Comparison of ENCODE assay signal across 31 cellular contexts in genomic region chr20:34750484-34750883, GRCh38. TPM values are rescaled to one million over a fixed set of nuclear protein-coding genes. Genes with fewer than 3 reads are reported as not detected.
DNase-seq lines count a peak whose midpoint lies in the region; ATAC-seq and TF ChIP-seq lines count a peak whose summit lies in the region.
"Had no signal": no experiment of that assay in that cellular context is flagged by ENCODE, and none has a peak within 500 bp of the region (broad histone marks: within the 10 kb centered on the region; RNA-seq: fewer than 3 reads in every experiment).

No MANE protein-coding gene starts in this region.

- no peak overlapping the region for H3K23ac ChIP-seq in IMR-90 (ENCODE audit: low read depth, low read length)

- peaks cover 23% of the 10 kb centered on the region for H3K36me3 ChIP-seq in IMR-90 (ENCODE audit: control insufficient read depth, insufficient read depth, low read length)

- no peak overlapping the region for H2AK9ac ChIP-seq in IMR-90 (replicated peaks; ENCODE audit: low read depth, low read length, poor library complexity)

- H3K18ac ChIP-seq in IMR-90 (ENCODE audit: low read depth, low read length), result no peak overlapping the region

- no peak overlapping the region for H4K91ac ChIP-seq in IMR-90 (ENCODE audit: insufficient read depth, low read depth, low read length)

- H3K4me3 ChIP-seq in AG04450 (ENCODE audit: low read depth, low read length) (no peak overlapping the region), IMR-90 (ENCODE audit: insufficient read depth, low read depth, low read length) (no peak overlapping the region), fibroblast of villous mesenchyme (ENCODE audit: low read depth, low read length) (no peak overlapping the region)
- H3K4me3 ChIP-seq: A549; BLaER1; BLaER1 treated with 17β-estradiol and CSF1 and Interleukin-3, amounts not matched to agents 10 nM and 100 nM had no signal

- H3K79me1 ChIP-seq in IMR-90 (ENCODE audit: low read depth in 1 of 2, low read length in 2 of 2), result peaks cover 16 to 24% of the 10 kb centered on the region in 2 experiments; a peak in 3 of 4 replicates

- TF ChIP-seq RAD21 in IMR-90 (IDR thresholded peaks at IDR 0.05; ENCODE audit: low read length), result no peak

- CTCF ChIA-PET in AG04450 (lab: Charles Lee) (no interaction called here), IMR-90 (lab: Yijun Ruan, JAX) (no interaction called here)

- H3K9me3 ChIP-seq in AG04450 (ENCODE audit: control insufficient read depth, insufficient read depth, low read length) (no peaks in the 10 kb centered on the region), IMR-90 (ENCODE audit: control insufficient read depth, insufficient read depth, low read length) (no peaks in the 10 kb centered on the region)
- H3K9me3 ChIP-seq: A549; BE2C; BLaER1; BLaER1 treated with 17β-estradiol and CSF1 and Interleukin-3, amounts not matched to agents 10 nM and 100 nM; Caco-2 had no signal

- peaks cover 6% of the 10 kb centered on the region; the same call in 1 of the 2 replicates for H4K20me1 ChIP-seq in IMR-90 (ENCODE audit: insufficient read depth, low read length)

- peak overlapping the region; percentile 5; the same call in 1 of the 2 replicates for H2AK5ac ChIP-seq in IMR-90 (ENCODE audit: low read depth, low read length)

- H3K4ac ChIP-seq in IMR-90 (ENCODE audit: low read depth, low read length), result no peak overlapping the region

- no peak for TF ChIP-seq POLR2A in IMR-90 (IDR thresholded peaks at IDR 0.05; ENCODE audit: low read depth, low read length)

- no peak overlapping the region for H2AFZ ChIP-seq in IMR-90 (replicated peaks; ENCODE audit: low read length, poor library complexity)

- no peak overlapping the region for H3K9ac ChIP-seq in IMR-90 (ENCODE audit: low read depth, low read length)
- H3K9ac ChIP-seq: BLaER1; BLaER1 treated with 17β-estradiol and CSF1 and Interleukin-3, amounts not matched to agents 10 nM and 100 nM had no signal

- no peak overlapping the region for H2BK15ac ChIP-seq in IMR-90 (ENCODE audit: low read depth, low read length)

- POLR2A ChIA-PET in AG04450 (lab: Yijun Ruan, JAX) (interaction anchor here (0.6 kb wide), 2 partner anchors 459 to 1016 kb away, joined by 3 to 5 read pairs; no protein-coding TSS in a partner anchor), IMR-90 (lab: Charles Lee; ENCODE audit: unreplicated experiment) (no interaction called here)

- DNase-seq in AG04450 (ENCODE audit: low read depth, low spot score), result peak; percentile 15
- peak; percentile 71 for DNase-seq in IMR-90
- DNase-seq in fibroblast of villous mesenchyme (ENCODE audit: low read depth), result peak; percentile 49
- DNase-seq in activated CD4-positive, alpha-beta T cell treated with anti-CD3 and anti-CD28 coated beads, Interleukin-2, amount 50 U/mL, for 4 hours, result no peak
- no peak for DNase-seq in SKM-1 treated with dmso at 0.1 percent for 144 hours (lab: John Stamatoyannopoulos, UW; ENCODE audit: unreplicated experiment)
- DNase-seq: 8988T; ACHN; AML-193; BE2C; C1 segment of cervical spinal cord; Calu3; CD4-positive, alpha-beta memory T cell; CD4-positive, alpha-beta T cell; CD4-positive, CD25-positive, alpha-beta regulatory T cell; CD8-positive, alpha-beta memory T cell; CD8-positive, alpha-beta T cell; COR-L47; DMS 273 treated with DMSO at 0.1 percent for 48 hours; DMS153; DMS53; DMS79; DMS79 treated with DMSO at 0.1 percent for 48 hours; DND-41; EL had no signal

- no peak overlapping the region for H4K8ac ChIP-seq in IMR-90 (ENCODE audit: low read depth in 2 of 2, low read length in 2 of 2)

- peaks cover 9% of the 10 kb centered on the region for H3K9me1 ChIP-seq in IMR-90 (ENCODE audit: insufficient read depth, low read length)

- no peak overlapping the region for H3K4me2 ChIP-seq in IMR-90 (ENCODE audit: low read depth, low read length)
- H3K4me2 ChIP-seq: A549; BLaER1; BLaER1 treated with 17β-estradiol and CSF1 and Interleukin-3, amounts not matched to agents 10 nM and 100 nM had no signal

- H3K27me3 ChIP-seq in AG04450 (ENCODE audit: control insufficient read depth, insufficient read depth, low read length) (no peaks in the 10 kb centered on the region), IMR-90 (ENCODE audit: control insufficient read depth, insufficient read depth, low read length) (no peaks in the 10 kb centered on the region)
- H3K27me3 ChIP-seq: BE2C; BLaER1; BLaER1 treated with 17β-estradiol and CSF1 and Interleukin-3, amounts not matched to agents 10 nM and 100 nM had no signal

- no peak overlapping the region for H3K56ac ChIP-seq in IMR-90 (ENCODE audit: extremely low read depth, insufficient read depth, low read length)

- H3K4me1 ChIP-seq in IMR-90 (ENCODE audit: control insufficient read depth, insufficient read depth, low read length), result peaks cover 21% of the 10 kb centered on the region
- H3K4me1 ChIP-seq: A549; BE2C; BLaER1; BLaER1 treated with 17β-estradiol and CSF1 and Interleukin-3, amounts not matched to agents 10 nM and 100 nM; Caco-2 had no signal

- TF ChIP-seq CTCF in AG04450 (IDR thresholded peaks at IDR 0.05; ENCODE audit: low read depth, low read length), result no peak
- no peak for TF ChIP-seq CTCF in IMR-90 (conservative IDR thresholded peaks at IDR 0.05; ENCODE audit: low read depth, low read length)
- TF ChIP-seq CTCF in fibroblast of villous mesenchyme (IDR thresholded peaks at IDR 0.05; ENCODE audit: insufficient read depth, low read depth, low read length), result no peak

- H4K5ac ChIP-seq in IMR-90 (ENCODE audit: low read depth, low read length), result no peak overlapping the region

- no peak overlapping the region for H3K14ac ChIP-seq in IMR-90 (replicated peaks; ENCODE audit: low read depth, low read length)

- BruUV-seq in IMR-90 (replicated peaks; lab: Mats Ljungman, UMichigan), result no TSS peak

- no peak overlapping the region for H2BK120ac ChIP-seq in IMR-90 (ENCODE audit: low read depth, low read length)

- H3K27ac ChIP-seq in AG04450 (ENCODE audit: low read depth, low read length) (no peak overlapping the region), IMR-90 (ENCODE audit: insufficient read depth, low read length) (peak overlapping the region; percentile 87)
- H3K27ac ChIP-seq: 22Rv1; A549; BLaER1; BLaER1 treated with 17β-estradiol and CSF1 and Interleukin-3, amounts not matched to agents 10 nM and 100 nM; C4-2B had no signal

- peak; percentile 78 for ATAC-seq in IMR-90 (ENCODE audit: low read depth)
- no peak for ATAC-seq in GM21528 (IDR thresholded peaks at IDR 0.05; ENCODE audit: low FRiP score, unreplicated experiment)
- ATAC-seq: A549; CD8-positive, alpha-beta T cell had no signal

- H2BK5ac ChIP-seq in IMR-90 (ENCODE audit: low read depth, low read length, poor library complexity, severe bottlenecking), result no peak overlapping the region

- no peak overlapping the region for H2BK20ac ChIP-seq in IMR-90 (ENCODE audit: low read depth, low read length)

- in situ Hi-C loops in IMR-90 (cut with MboI; ENCODE audit: low sequenced_read_pairs), result no loop called here

- intact Hi-C loops in IMR-90 (cut with micrococcal nuclease), result no loop called here

- dilution Hi-C loops in IMR-90 (cut with HindIII; ENCODE audit: low sequenced_read_pairs, unreplicated experiment), result no loop called here

- 17% methylated on average over 1 of the region's 2 CpGs; no CpG with 5 or more reads in 1 of the 2 experiments for WGBS in IMR-90 (ENCODE audit: extremely low coverage in 2 of 2, insufficient read length in 1 of 2), 2 experiments

TF ChIP-seq in IMR-90, 13 proteins besides CTCF, POLR2A, EP300 and RAD21:
- no peak for TF ChIP-seq ELK1 (IDR thresholded peaks at IDR 0.05; ENCODE audit: borderline replicate concordance, low read depth, low read length)
- TF ChIP-seq CEBPB (IDR thresholded peaks at IDR 0.05; ENCODE audit: low read depth, low read length), result no peak
- no peak for TF ChIP-seq USF2 (IDR thresholded peaks at IDR 0.05; ENCODE audit: low read depth, low read length)
- no peak for TF ChIP-seq CHD1 (IDR thresholded peaks at IDR 0.05; ENCODE audit: low read depth, low read length)
- no peak for TF ChIP-seq SMC3 (IDR thresholded peaks at IDR 0.05; ENCODE audit: low read depth, low read length)
- TF ChIP-seq FOS (IDR thresholded peaks at IDR 0.05; ENCODE audit: low read depth, low read length), result no peak
- no peak for TF ChIP-seq MAZ (IDR thresholded peaks at IDR 0.05; ENCODE audit: borderline replicate concordance, low read depth, low read length)
- no peak for TF ChIP-seq NFE2L2 (IDR thresholded peaks at IDR 0.05; ENCODE audit: low read depth, low read length)
- TF ChIP-seq MXI1 (IDR thresholded peaks at IDR 0.05; ENCODE audit: borderline replicate concordance, low read depth, low read length), result no peak
- TF ChIP-seq BHLHE40 (IDR thresholded peaks at IDR 0.05; ENCODE audit: low read depth, low read length), result no peak
- no peak for TF ChIP-seq RCOR1 (IDR thresholded peaks at IDR 0.05; ENCODE audit: insufficient replicate concordance, low read length)
- no peak for TF ChIP-seq MAFK (IDR thresholded peaks at IDR 0.05; ENCODE audit: low read depth, low read length)
- TF ChIP-seq RFX5 (IDR thresholded peaks at IDR 0.05; ENCODE audit: low read depth, low read length), result no peak

RNA-seq across cellular contexts. Expression of gene TP53INP2, which starts 46.3 kb away (rescaled TPM):
- polyA plus RNA-seq in AG04450 (2011; rRNA removed) (5.9 and 8.6 TPM in 2 replicates), IMR-90 (2012; rRNA removed) (6.8 and 7.4 TPM in 2 replicates)
- 8.9 and 10.2 TPM in 2 replicates for polyA minus RNA-seq in AG04450 (2011; rRNA and poly(A)+ RNA removed)
- total RNA-seq in IMR-90 (2012; rRNA removed) (1.1 and 1.3 TPM in 2 replicates), fibroblast of villous mesenchyme (4.2 and 4.3 TPM in 2 replicates)
- polyA plus RNA-seq in IMR-90 (2012; cell fraction: cytosol; rRNA removed), result 4.7 and 5.8 TPM in 2 replicates
- polyA plus RNA-seq in IMR-90 (2012; cell fraction: nucleus; rRNA removed; ENCODE audit: low replicate concordance), result 19.6 and 42.6 TPM in 2 replicates

Comparison
In these comparisons a context has a peak if more than half of its experiments do, and no peak if none do; other contexts are left out.
1. DNase-seq: peak in AG04450 (single experiment), IMR-90 (single experiment) and fibroblast of villous mesenchyme (single experiment); none in activated CD4-positive, alpha-beta T cell treated with anti-CD3 and anti-CD28 coated beads, Interleukin-2, amount 50 U/mL, for 4 hours (0 of 2) and SKM-1 treated with dmso at 0.1 percent for 144 hours (single experiment).